In the genomic region with DNA sequence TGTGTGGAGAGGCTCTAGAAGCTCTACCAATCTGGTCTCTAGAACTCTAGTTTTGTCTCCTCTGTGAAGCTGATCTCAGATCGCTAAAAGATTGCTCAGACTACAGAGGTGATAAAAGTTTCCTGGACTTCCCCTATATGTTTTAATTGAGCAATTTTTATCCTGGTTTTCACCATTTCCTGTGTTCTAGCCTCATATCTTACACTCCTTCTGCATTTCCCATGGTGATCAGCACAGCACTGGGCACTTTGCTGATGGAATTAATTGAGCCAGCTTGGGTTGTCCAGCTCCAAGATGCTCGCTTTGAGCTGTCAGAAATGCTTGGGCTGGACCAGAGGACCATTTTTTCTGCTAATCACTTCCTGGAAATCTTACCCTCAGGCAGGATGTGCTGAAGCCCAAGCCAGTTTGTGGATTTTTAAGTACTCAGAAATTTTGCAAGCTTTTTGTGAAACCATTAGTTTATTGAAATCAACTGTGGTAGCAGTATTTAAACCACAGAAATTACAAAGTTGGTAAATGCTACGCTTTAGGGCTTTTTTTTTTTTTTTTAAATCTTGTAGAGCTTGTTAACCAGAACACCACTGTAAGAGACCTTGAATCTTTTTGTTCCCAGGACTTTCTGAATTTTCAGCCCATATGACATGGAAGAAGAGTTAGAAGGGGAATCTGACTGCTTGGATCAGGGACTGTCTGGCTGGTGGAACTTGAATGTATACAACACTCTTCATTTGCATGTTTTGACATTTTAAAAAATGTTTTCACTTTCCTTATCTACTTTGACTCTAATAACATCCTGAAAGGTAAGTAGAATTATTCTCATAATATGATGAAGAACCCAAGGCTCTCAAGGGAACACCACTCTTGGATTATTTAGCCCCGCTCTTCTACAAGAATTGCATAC, we compare ENCODE assay signal across 15 cellular contexts. TPM values are rescaled to one million over a fixed set of nuclear protein-coding genes. Genes with fewer than 3 reads are reported as not detected.
DNase-seq lines count a peak whose midpoint lies in the region; ATAC-seq, FAIRE-seq and TF ChIP-seq lines count a peak whose summit lies in the region.
"Had no signal": no experiment of that assay in that cellular context is flagged by ENCODE, and none has a peak within 500 bp of the region (broad histone marks: within the 10 kb centered on the region; RNA-seq: fewer than 3 reads in every experiment).

No MANE protein-coding gene starts in this region.

- H3K27me3 ChIP-seq in K562 (ENCODE audit: control insufficient read depth in 2 of 2, insufficient read depth in 2 of 2, low read length in 2 of 2) (no peaks in the 10 kb centered on the region; a peak in 1 of 5 replicates), thymus (ENCODE audit: control insufficient read depth, insufficient read depth) (no peaks in the 10 kb centered on the region)
- H3K27me3 ChIP-seq: vagina had no signal

- no peak overlapping the region for H3K9ac ChIP-seq in K562 (ENCODE audit: insufficient read depth in 1 of 2, low read depth in 2 of 2, low read length in 2 of 2)

- TF ChIP-seq RAD21 in K562 (CRISPR knock-in tag; conservative IDR thresholded peaks at IDR 0.05 in 1 of 2, IDR thresholded peaks at IDR 0.05 in 1 of 2) = no peak

- no peaks in the 10 kb centered on the region for H3K9me1 ChIP-seq in K562 (ENCODE audit: control insufficient read depth, insufficient read depth, low read length)

- CTCF ChIA-PET in activated naive CD4-positive, alpha-beta T cell treated with anti-CD3 and anti-CD28 coated beads, Interleukin-2, amount 10 ng/mL, durations not matched to agents 7 days and 5 days (lab: Charles Lee) = interaction anchor here (0.7 to 8.9 kb wide), 23 partner anchors 8 to 307 kb away, joined by 3 to 107 read pairs (median 5); a partner anchor contains a TSS
- CTCF ChIA-PET in OCI-LY7 (lab: Charles Lee; ENCODE audit: unreplicated experiment) (interaction anchor here (0.8 kb wide), 1 partner anchor 85 kb away, joined by 6 read pairs; no protein-coding TSS in a partner anchor), K562 (lab: Yijun Ruan, JAX; ENCODE audit: low intra/inter-chr PET ratio) (interaction anchor here (0.5 to 0.6 kb wide), 3 partner anchors 132 to 692 kb away, joined by 3 to 4 read pairs (median 3); no protein-coding TSS in a partner anchor)

- peaks cover 13% of the 10 kb centered on the region for H3K9me3 Mint-ChIP-seq in activated naive CD4-positive, alpha-beta T cell treated with anti-CD3 and anti-CD28 coated beads, Interleukin-2, amount 10 ng/mL, durations not matched to agents 7 days and 5 days

- H3K27me3 Mint-ChIP-seq in activated naive CD4-positive, alpha-beta T cell treated with anti-CD3 and anti-CD28 coated beads, Interleukin-2, amount 10 ng/mL, durations not matched to agents 7 days and 5 days = no peaks in the 10 kb centered on the region

- H3K36me3 Mint-ChIP-seq in activated naive CD4-positive, alpha-beta T cell treated with anti-CD3 and anti-CD28 coated beads, Interleukin-2, amount 10 ng/mL, durations not matched to agents 7 days and 5 days = peaks cover 92% of the 10 kb centered on the region

- H3K4me1 Mint-ChIP-seq in activated naive CD4-positive, alpha-beta T cell treated with anti-CD3 and anti-CD28 coated beads, Interleukin-2, amount 10 ng/mL, durations not matched to agents 7 days and 5 days = peaks cover 77% of the 10 kb centered on the region

- peak overlapping the region; percentile 62 for H3K4me3 Mint-ChIP-seq in activated naive CD4-positive, alpha-beta T cell treated with anti-CD3 and anti-CD28 coated beads, Interleukin-2, amount 10 ng/mL, durations not matched to agents 7 days and 5 days

- H3K27ac ChIP-seq in OCI-LY7 (ENCODE audit: low read depth, low read length, poor library complexity, severe bottlenecking) = peak overlapping the region; percentile 26
- H3K27ac ChIP-seq in K562 (ENCODE audit: extremely low read depth, low read depth, low read length) = no peak overlapping the region
- H3K27ac ChIP-seq in thymus (ENCODE audit: low read depth) = peak overlapping the region; percentile 46
- H3K27ac ChIP-seq: vagina had no signal

- 0 out of 2 replicates have a peak overlapping the region, but pooled peaks have one; percentile 2 for H3K4me2 ChIP-seq in OCI-LY7 (ENCODE audit: low read length)
- H3K4me2 ChIP-seq in K562 (ENCODE audit: insufficient read depth, low read length) = no peak overlapping the region

- H3K9me3 ChIP-seq in OCI-LY7 (ENCODE audit: low read length) (peaks cover 7% of the 10 kb centered on the region; the same call in 1 of the 2 replicates), K562 (replicated peaks; ENCODE audit: control insufficient read depth, insufficient read depth, low read depth, low read length) (no peaks in the 10 kb centered on the region), thymus (ENCODE audit: control insufficient read depth) (no peaks in the 10 kb centered on the region)
- H3K9me3 ChIP-seq: BE2C, vagina had no signal

- H4K20me1 ChIP-seq in OCI-LY7 (ENCODE audit: insufficient read depth, low read length) = no peaks in the 10 kb centered on the region; the same call in 1 of the 2 replicates
- H4K20me1 ChIP-seq in K562 (replicated peaks; ENCODE audit: control insufficient read depth, insufficient read depth, low read length) = peaks cover 5% of the 10 kb centered on the region; the same call in 1 of the 2 replicates

- in situ Hi-C loops in K562 (cut with MboI) = loop anchor here (5.0 kb wide), 1 partner anchor 251 kb away; no protein-coding TSS in a partner anchor

- H2AFZ ChIP-seq in OCI-LY7 (ENCODE audit: low read length) = no peak overlapping the region
- no peak overlapping the region for H2AFZ ChIP-seq in K562 (ENCODE audit: low read depth, low read length)

- no peak for TF ChIP-seq POLR2A in K562 (conservative IDR thresholded peaks at IDR 0.05)

- TF ChIP-seq EP300 in K562 (IDR thresholded peaks at IDR 0.05; ENCODE audit: low read length) = no peak

- no TSS peak for BruUV-seq in OCI-LY7 (replicated peaks; lab: Mats Ljungman, UMichigan)
- BruUV-seq in K562 (replicated peaks; lab: Mats Ljungman, UMichigan) = no TSS peak

- no peak for ATAC-seq in K562
- ATAC-seq: Right ventricle myocardium inferior had no signal

- H3K4me1 ChIP-seq in OCI-LY7 (ENCODE audit: insufficient read depth, low read length, poor library complexity, severe bottlenecking) (peaks cover 37% of the 10 kb centered on the region), K562 (replicated peaks in 1 of 2; ENCODE audit: control insufficient read depth in 2 of 2, insufficient read depth in 2 of 2, low read length in 2 of 2) (peaks cover 0 to 2% of the 10 kb centered on the region in 2 experiments; a peak in 2 of 5 replicates), thymus (ENCODE audit: control insufficient read depth, insufficient read depth, low read length) (peaks cover 8% of the 10 kb centered on the region)
- H3K4me1 ChIP-seq: BE2C, vagina had no signal

- H3K4me3 ChIP-seq in OCI-LY7 (ENCODE audit: low read depth, low read length, poor library complexity, severe bottlenecking) (no peak overlapping the region), K562 (no peak overlapping the region), thymus (ENCODE audit: low read length) (no peak overlapping the region)
- H3K4me3 ChIP-seq: vagina had no signal

- no peak for FAIRE-seq in K562 (lab: Jason Lieb, UNC)

- no peaks in the 10 kb centered on the region for H3K9me2 ChIP-seq in OCI-LY7 (ENCODE audit: insufficient read depth, low read length)

- H3K36me3 ChIP-seq in OCI-LY7 (ENCODE audit: insufficient read depth, low read length) (peaks cover 98% of the 10 kb centered on the region), K562 (ENCODE audit: control insufficient read depth, insufficient read depth, low read length) (no peaks in the 10 kb centered on the region), thymus (ENCODE audit: control insufficient read depth, insufficient read depth) (peaks cover 54% of the 10 kb centered on the region)
- H3K36me3 ChIP-seq: BE2C, vagina had no signal

- H3K79me2 ChIP-seq in OCI-LY7 (ENCODE audit: insufficient read depth, low read depth, low read length) (peaks cover 35% of the 10 kb centered on the region; the same call in 1 of the 2 replicates), K562 (ENCODE audit: control insufficient read depth, insufficient read depth, low read length) (no peaks in the 10 kb centered on the region)

- TF ChIP-seq CTCF in OCI-LY7 (conservative IDR thresholded peaks at IDR 0.05; ENCODE audit: low read length) = no peak
- no peak for TF ChIP-seq CTCF in K562 (IDR thresholded peaks at IDR 0.05 in 2 of 3, conservative IDR thresholded peaks at IDR 0.05 in 1 of 3; ENCODE audit: insufficient read depth in 2 of 3, low read depth in 1 of 3, low read length in 3 of 3)

- intact Hi-C loops in OCI-LY7 (cut with micrococcal nuclease; ENCODE audit: unreplicated experiment) (no loop called here), K562 (cut with micrococcal nuclease) (loop anchor here (1.0 to 5.0 kb wide), 2 partner anchors 147 to 309 kb away; no protein-coding TSS in a partner anchor), head of caudate nucleus (cut with DNase I) (no loop called here)

- H3K27ac Mint-ChIP-seq in activated naive CD4-positive, alpha-beta T cell treated with anti-CD3 and anti-CD28 coated beads, Interleukin-2, amount 10 ng/mL, durations not matched to agents 7 days and 5 days = peak overlapping the region; percentile 96

- WGBS in K562 (ENCODE audit: insufficient coverage, low coverage, missing lambda C conversion rate) = 0% methylated on average over 4 of the region's 4 CpGs
- WGBS in thymus = 76% methylated on average over 4 of the region's 4 CpGs

- POLR2A ChIA-PET in OCI-LY7 (lab: Charles Lee) = interaction anchor here (0.6 to 2.6 kb wide), 10 partner anchors 8 to 115 kb away, joined by 3 to 11 read pairs (median 4); a partner anchor contains a TSS
- POLR2A ChIA-PET in K562 (lab: Yijun Ruan, JAX) = no interaction called here

- no peak for DNase-seq in activated naive CD4-positive, alpha-beta T cell treated with anti-CD3 and anti-CD28 coated beads, Interleukin-2, amount 10 ng/mL, durations not matched to agents 7 days and 5 days
- DNase-seq in activated naive CD4-positive, alpha-beta T cell (lab: John Stamatoyannopoulos, UW) = no peak
- DNase-seq in OCI-LY7 (ENCODE audit: low spot score) = no peak
- DNase-seq in K562 (ENCODE audit: extremely low read depth in 1 of 4, low spot score in 3 of 4) = no peak
- no peak for DNase-seq in OCI-M2 (lab: John Stamatoyannopoulos, UW; ENCODE audit: unreplicated experiment)
- DNase-seq in head of caudate nucleus = no peak
- DNase-seq in NCI-H446 (lab: John Stamatoyannopoulos, UW) = no peak
- DNase-seq: BE2C, foreskin fibroblast had no signal

RNA-seq across cellular contexts. Expression of a gene that starts 28.4 kb away (rescaled TPM):
- 131 and 150 TPM in 2 replicates for total RNA-seq in OCI-LY7 (2014; rRNA removed; shearing (Covaris generic))
- total RNA-seq in OCI-LY7 (2022) (131 and 149 TPM in 2 replicates), K562 (2014; rRNA removed) (0.53 TPM in 1 of 2 replicates, not detected in the other), K562 (2014; rRNA removed; fragmentation: Illumina TruSeq; extraction: Trizol) (0.11 and 0.38 TPM in 2 replicates), K562 (2015; rRNA removed; fragmentation: Illumina TruSeq; extraction: Trizol) (0.40 and 0.94 TPM in 2 replicates), K562 (2021) (0.42 and 0.65 TPM in 2 replicates)
- not detected in 2 replicates for total RNA-seq in K562 (2011; cell fraction: chromatin; rRNA removed; ENCODE audit: low replicate concordance)
- not detected in 2 replicates for total RNA-seq in K562 (2011; cell fraction: nucleolus; rRNA removed)
- not detected in 2 replicates for total RNA-seq in K562 (2011; cell fraction: nucleoplasm; rRNA removed)
- polyA plus RNA-seq in K562 (2011; rRNA removed) (not detected in 2 replicates), K562 (2014; fragmentation: Illumina TruSeq; extraction: Trizol) (0.10 and 0.24 TPM in 2 replicates), K562 (2014; fragmentation: Nextera tagmentation; extraction: Ambion mirVana) (under 1 TPM in 1 of 2 experiments, not detected in 1; 0.27 TPM), K562 (2014; rRNA removed) (0.18 and 0.30 TPM in 2 replicates), thymus (157 TPM)
- 0.06 TPM in 1 of 2 replicates, not detected in the other for polyA plus RNA-seq in K562 (2011; cell fraction: cytosol; rRNA removed)
- not detected in 2 replicates for polyA plus RNA-seq in K562 (2011; cell fraction: nucleus; rRNA removed)
- polyA plus RNA-seq in K562 (2012) = 0.26 and 2.0 TPM in 2 replicates
- 0.27 TPM in 1 of 2 replicates, not detected in the other for polyA minus RNA-seq in K562 (2011; rRNA and poly(A)+ RNA removed)
- not detected in 2 replicates for polyA minus RNA-seq in K562 (2011; cell fraction: cytosol; rRNA and poly(A)+ RNA removed)
- not detected in 2 replicates for polyA minus RNA-seq in K562 (2011; cell fraction: nucleus; rRNA and poly(A)+ RNA removed)
- total RNA-seq: chondrocyte, HT-29, renal cortical epithelial cell had no signal

RNA-seq across cellular contexts. Expression of a gene that starts 36.4 kb away (rescaled TPM):
- total RNA-seq in OCI-LY7 (2014; rRNA removed; shearing (Covaris generic)) = 0.32 and 0.36 TPM in 2 replicates
- total RNA-seq in OCI-LY7 (2022) (0.42 and 0.72 TPM in 2 replicates), K562 (2014; rRNA removed) (not detected in 2 replicates), K562 (2014; rRNA removed; fragmentation: Illumina TruSeq; extraction: Trizol) (not detected in 2 replicates), K562 (2015; rRNA removed; fragmentation: Illumina TruSeq; extraction: Trizol) (0.04 and 0.15 TPM in 2 replicates), K562 (2021) (0.11 and 0.22 TPM in 2 replicates)
- total RNA-seq in K562 (2011; cell fraction: chromatin; rRNA removed; ENCODE audit: low replicate concordance) = not detected in 2 replicates
- total RNA-seq in K562 (2011; cell fraction: nucleolus; rRNA removed) = not detected in 2 replicates
- total RNA-seq in K562 (2011; cell fraction: nucleoplasm; rRNA removed) = not detected in 2 replicates
- polyA plus RNA-seq in K562 (2011; rRNA removed) (not detected in 2 replicates), K562 (2014; fragmentation: Illumina TruSeq; extraction: Trizol) (0.08 TPM in 1 of 2 replicates, not detected in the other), K562 (2014; fragmentation: Nextera tagmentation; extraction: Ambion mirVana) (under 1 TPM; 0.04 to 0.13 TPM), K562 (2014; rRNA removed) (0.17 TPM in 1 of 2 replicates, not detected in the other), thymus (115 TPM)
- not detected in 2 replicates for polyA plus RNA-seq in K562 (2011; cell fraction: cytosol; rRNA removed)
- not detected in 2 replicates for polyA plus RNA-seq in K562 (2011; cell fraction: nucleus; rRNA removed)
- 0.10 and 0.66 TPM in 2 replicates for polyA plus RNA-seq in K562 (2012)
- polyA minus RNA-seq in K562 (2011; rRNA and poly(A)+ RNA removed) = not detected in 2 replicates
- polyA minus RNA-seq in K562 (2011; cell fraction: cytosol; rRNA and poly(A)+ RNA removed) = not detected in 2 replicates
- not detected in 2 replicates for polyA minus RNA-seq in K562 (2011; cell fraction: nucleus; rRNA and poly(A)+ RNA removed)
- total RNA-seq: chondrocyte, HT-29, renal cortical epithelial cell had no signal

RNA-seq across cellular contexts. Expression of a gene that starts 55.8 kb away (rescaled TPM):
- total RNA-seq in OCI-LY7 (2014; rRNA removed; shearing (Covaris generic)) = not detected in 2 replicates
- total RNA-seq in OCI-LY7 (2022) (not detected in 2 replicates), K562 (2014; rRNA removed) (0.12 TPM in 1 of 2 replicates, not detected in the other), K562 (2014; rRNA removed; fragmentation: Illumina TruSeq; extraction: Trizol) (0.11 and 0.19 TPM in 2 replicates), K562 (2015; rRNA removed; fragmentation: Illumina TruSeq; extraction: Trizol) (0.18 and 0.23 TPM in 2 replicates), K562 (2021) (0.35 and 0.49 TPM in 2 replicates)
- not detected in 2 replicates for total RNA-seq in K562 (2011; cell fraction: chromatin; rRNA removed; ENCODE audit: low replicate concordance)
- total RNA-seq in K562 (2011; cell fraction: nucleolus; rRNA removed) = not detected in 2 replicates
- total RNA-seq in K562 (2011; cell fraction: nucleoplasm; rRNA removed) = not detected in 2 replicates
- polyA plus RNA-seq in K562 (2011; rRNA removed) (not detected in 2 replicates), K562 (2014; fragmentation: Illumina TruSeq; extraction: Trizol) (0.22 and 0.36 TPM in 2 replicates), K562 (2014; fragmentation: Nextera tagmentation; extraction: Ambion mirVana) (under 1 TPM; 0.17 to 0.39 TPM), K562 (2014; rRNA removed) (0.19 and 1.2 TPM in 2 replicates), thymus (17.6 TPM)
- polyA plus RNA-seq in K562 (2011; cell fraction: cytosol; rRNA removed) = 0.03 TPM in 1 of 2 replicates, not detected in the other
- not detected in 2 replicates for polyA plus RNA-seq in K562 (2011; cell fraction: nucleus; rRNA removed)
- polyA plus RNA-seq in K562 (2012) = 0.68 and 2.0 TPM in 2 replicates
- not detected in 2 replicates for polyA minus RNA-seq in K562 (2011; rRNA and poly(A)+ RNA removed)
- polyA minus RNA-seq in K562 (2011; cell fraction: cytosol; rRNA and poly(A)+ RNA removed) = not detected in 2 replicates
- not detected in 2 replicates for polyA minus RNA-seq in K562 (2011; cell fraction: nucleus; rRNA and poly(A)+ RNA removed)
- total RNA-seq: chondrocyte, HT-29, renal cortical epithelial cell had no signal

Comparison
In these comparisons a context has a peak if more than half of its experiments do, and no peak if none do; other contexts are left out.
1. RNA of a gene that starts 28.4 kb away (total RNA-seq): 131 to 150 TPM in OCI-LY7; 0.11 to 0.94 TPM in K562; every median in the first group is over 10 times any median in the second.